11 cellular contexts compared by ENCODE assay signal in genomic region chr17:31571124-31571892, GRCh38.
DNase-seq lines count a peak whose midpoint lies in the region; ATAC-seq and TF ChIP-seq lines count a peak whose summit lies in the region.
"Had no signal": no experiment of that assay in that cellular context is flagged by ENCODE, and none has a peak within 500 bp of the region (broad histone marks: within the 10 kb centered on the region; RNA-seq: fewer than 3 reads in every experiment).

No MANE protein-coding gene starts in this region.

- H3K4me3 ChIP-seq in mucosa of descending colon (no peak overlapping the region), upper lobe of left lung (no peak overlapping the region), Karpas-422 (ENCODE audit: low read length) (no peak overlapping the region)

- peak; percentile 80 for DNase-seq in LHCN-M2 (ENCODE audit: low read depth)
- no peak for DNase-seq in epithelial cell of prostate (ENCODE audit: low read depth, low spot score)
- DNase-seq in mucosa of descending colon = peak in 2 of 3 donors; percentile 32 to 67
- peak; percentile 29 to 45 for DNase-seq in upper lobe of left lung
- no peak for DNase-seq in activated CD4-positive, CD25-positive, alpha-beta regulatory T cell treated with anti-CD3 and anti-CD28 coated beads, Interleukin-2, amount 50 U/mL, for 72 hours
- no peak for DNase-seq in Karpas-422
- DNase-seq: activated B cell treated with CpG ODN at 0.5 μM for 24 hours; midbrain; stimulated activated CD8-positive, alpha-beta memory T cell treated with anti-CD3 and anti-CD28 coated beads, Interleukin-4, amount 100 ng/mL, for 48 hours had no signal

- H3K27ac ChIP-seq in epithelial cell of prostate (peak overlapping the region; percentile 44), upper lobe of left lung (peak overlapping the region; percentile 45 to 67 (median 52)), Karpas-422 (ENCODE audit: low read length) (no peak overlapping the region)

- H3K4me2 ChIP-seq in Karpas-422 (ENCODE audit: low read depth, low read length, poor library complexity, severe bottlenecking) = no peak overlapping the region

- no peaks in the 10 kb centered on the region for H3K9me2 ChIP-seq in Karpas-422 (replicated peaks; ENCODE audit: insufficient read depth, low read length)

- no peaks in the 10 kb centered on the region for H4K20me1 ChIP-seq in Karpas-422 (ENCODE audit: insufficient read depth, low read depth, low read length)

- ATAC-seq in mucosa of descending colon (peak; percentile 38), upper lobe of left lung (ENCODE audit: low FRiP score in 2 of 2) (peak; percentile 19 to 82), HG03521 (IDR thresholded peaks at IDR 0.05; ENCODE audit: unreplicated experiment) (no peak), GM21447 (IDR thresholded peaks at IDR 0.05; ENCODE audit: unreplicated experiment) (no peak)

- no peaks in the 10 kb centered on the region for H3K4me1 ChIP-seq in mucosa of descending colon (ENCODE audit: low read depth)
- peaks cover 11 to 36% (median 28%) of the 10 kb centered on the region in 4 donors for H3K4me1 ChIP-seq in upper lobe of left lung
- H3K4me1 ChIP-seq in Karpas-422 (ENCODE audit: low read length) = no peaks in the 10 kb centered on the region

- H3K79me2 ChIP-seq in Karpas-422 (ENCODE audit: low read length) = no peaks in the 10 kb centered on the region

- no peak overlapping the region for H2AFZ ChIP-seq in Karpas-422 (ENCODE audit: low read length)

- no peak for TF ChIP-seq EP300 in upper lobe of left lung (IDR thresholded peaks at IDR 0.05)

- intact Hi-C loops in mucosa of descending colon (cut with DNase I, micrococcal nuclease) = no loop called here

- WGBS in upper lobe of left lung, 2 donors = 56 to 57% methylated on average over 10 to 12 of the region's 13 CpGs

- no peak for TF ChIP-seq CTCF in mucosa of descending colon (IDR thresholded peaks at IDR 0.05)
- no peak for TF ChIP-seq CTCF in upper lobe of left lung (IDR thresholded peaks at IDR 0.05)

- H3K27me3 ChIP-seq in upper lobe of left lung = no peaks in the 10 kb centered on the region
- H3K27me3 ChIP-seq in Karpas-422 (ENCODE audit: low read length) = no peaks in the 10 kb centered on the region

- TF ChIP-seq POLR2A in upper lobe of left lung (IDR thresholded peaks at IDR 0.05) = no peak

- H3K36me3 ChIP-seq in mucosa of descending colon (ENCODE audit: low read depth) (no peaks in the 10 kb centered on the region), upper lobe of left lung (no peaks in the 10 kb centered on the region), Karpas-422 (ENCODE audit: insufficient read depth, low read length) (no peaks in the 10 kb centered on the region)

- H3K9ac ChIP-seq in Karpas-422 (ENCODE audit: low read length) = no peak overlapping the region

- H3K9me3 ChIP-seq in mucosa of descending colon (no peaks in the 10 kb centered on the region), upper lobe of left lung (no peaks in the 10 kb centered on the region), Karpas-422 (ENCODE audit: low read length) (no peaks in the 10 kb centered on the region)

Comparison
In these comparisons a context has a peak if more than half of its experiments do, and no peak if none do; other contexts are left out.
1. DNase-seq: peak in LHCN-M2 (single experiment), mucosa of descending colon (2 of 3) and upper lobe of left lung (2 of 2); none in epithelial cell of prostate (single experiment), activated CD4-positive, CD25-positive, alpha-beta regulatory T cell treated with anti-CD3 and anti-CD28 coated beads, Interleukin-2, amount 50 U/mL, for 72 hours (single experiment) and Karpas-422 (single experiment).
2. ATAC-seq: peak in mucosa of descending colon (single experiment) and upper lobe of left lung (2 of 2); none in HG03521 (single experiment) and GM21447 (single experiment).